20 cellular contexts compared by ENCODE assay signal in the genomic region with DNA sequence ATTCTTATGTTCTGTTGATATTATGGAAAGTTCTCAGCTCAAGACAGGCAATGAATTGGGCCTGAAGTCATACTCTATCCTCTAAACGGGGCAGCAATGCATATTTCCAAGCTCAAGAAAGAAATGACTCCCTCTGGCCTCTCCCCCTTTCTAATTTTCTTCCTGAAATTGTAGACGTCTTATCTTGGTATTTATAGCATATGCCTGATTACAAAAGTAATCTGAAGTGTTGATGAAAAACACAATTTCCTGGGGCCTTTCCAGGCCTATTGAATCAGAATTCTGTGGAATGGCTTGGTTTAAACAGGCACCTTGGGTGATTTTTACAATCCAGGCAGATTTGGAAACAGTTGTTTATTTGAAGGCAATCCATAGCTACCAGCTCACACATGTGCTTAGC.
"Had no signal": no experiment of that assay in that cellular context is flagged by ENCODE, and none has a peak within 500 bp of the region (broad histone marks: within the 10 kb centered on the region; RNA-seq: fewer than 3 reads in every experiment).

No MANE protein-coding gene starts in this region.

- H3K36me3 Mint-ChIP-seq: natural killer cell, WTC11 had no signal

- DNase-seq: activated CD4-positive, alpha-beta T cell treated with anti-CD3 and anti-CD28 coated beads for 36 hours; activated CD4-positive, alpha-beta T cell treated with anti-CD3 and anti-CD28 coated beads, Interleukin-2, amount 50 U/mL, for 48 hours; activated naive CD4-positive, alpha-beta T cell treated with Interleukin-2 at 50 U/mL for 16 hours; activated naive CD8-positive, alpha-beta T cell treated with anti-CD3 and anti-CD28 coated beads, Interleukin-2, amount 10 ng/mL, durations not matched to agents 7 days and 5 days; activated T-cell treated with anti-CD3 and anti-CD28 coated beads for 4 hours; dermis blood vessel endothelial cell; effector memory CD4-positive, alpha-beta T cell; foreskin melanocyte; glutamatergic neuron; natural killer cell; spleen; stimulated activated naive CD4-positive, alpha-beta T cell; substantia nigra; T-cell had no signal

- H3K9me3 Mint-ChIP-seq: activated naive CD8-positive, alpha-beta T cell treated with anti-CD3 and anti-CD28 coated beads, Interleukin-2, amount 10 ng/mL, durations not matched to agents 7 days and 5 days; activated T-helper 1 cell treated with anti-CD3 and anti-CD28 coated beads, Interleukin-12 subunit alpha, Interleukin-12 subunit beta, Interleukin-2, Interleukin-4 antibody, amounts not matched to agents 30 ng/mL and 10 ng/mL and 1 ng/mL, durations not matched to agents 14 hours and 24 hours and 36 hours; natural killer cell; T-cell; WTC11 had no signal

- ATAC-seq: activated CD4-positive, alpha-beta T cell treated with anti-CD3 and anti-CD28 coated beads for 36 hours; natural killer cell; SK-N-SH treated with all-trans-retinoic acid at 6 μM for 48 hours; T-cell; WTC11 had no signal

- H3K36me3 ChIP-seq: esophagus muscularis mucosa, tibial nerve had no signal

- H3K4me1 Mint-ChIP-seq: activated CD4-positive, alpha-beta T cell treated with anti-CD3 and anti-CD28 coated beads for 36 hours; activated naive CD8-positive, alpha-beta T cell treated with anti-CD3 and anti-CD28 coated beads, Interleukin-2, amount 10 ng/mL, durations not matched to agents 7 days and 5 days; natural killer cell; T-cell had no signal

- H3K4me3 ChIP-seq: esophagus muscularis mucosa, spleen, tibial nerve had no signal

- H3K9me3 ChIP-seq: esophagus muscularis mucosa, spleen, tibial nerve had no signal

- H3K4me3 Mint-ChIP-seq: activated CD4-positive, alpha-beta T cell treated with anti-CD3 and anti-CD28 coated beads for 36 hours; activated naive CD8-positive, alpha-beta T cell treated with anti-CD3 and anti-CD28 coated beads, Interleukin-2, amount 10 ng/mL, durations not matched to agents 7 days and 5 days; activated T-helper 1 cell treated with anti-CD3 and anti-CD28 coated beads, Interleukin-12 subunit alpha, Interleukin-12 subunit beta, Interleukin-2, Interleukin-4 antibody, amounts not matched to agents 30 ng/mL and 10 ng/mL and 1 ng/mL, durations not matched to agents 14 hours and 24 hours and 36 hours; natural killer cell; T-cell; WTC11 had no signal

- H3K27me3 Mint-ChIP-seq: activated CD4-positive, alpha-beta T cell treated with anti-CD3 and anti-CD28 coated beads for 36 hours; activated naive CD8-positive, alpha-beta T cell treated with anti-CD3 and anti-CD28 coated beads, Interleukin-2, amount 10 ng/mL, durations not matched to agents 7 days and 5 days; T-cell had no signal

- H3K27ac Mint-ChIP-seq: activated CD4-positive, alpha-beta T cell treated with anti-CD3 and anti-CD28 coated beads for 36 hours; activated naive CD8-positive, alpha-beta T cell treated with anti-CD3 and anti-CD28 coated beads, Interleukin-2, amount 10 ng/mL, durations not matched to agents 7 days and 5 days; activated T-helper 1 cell treated with anti-CD3 and anti-CD28 coated beads, Interleukin-12 subunit alpha, Interleukin-12 subunit beta, Interleukin-2, Interleukin-4 antibody, amounts not matched to agents 30 ng/mL and 10 ng/mL and 1 ng/mL, durations not matched to agents 14 hours and 24 hours and 36 hours; natural killer cell; T-cell; WTC11 had no signal

- H3K27me3 ChIP-seq: esophagus muscularis mucosa, spleen, tibial nerve had no signal

- H3K27ac ChIP-seq: esophagus muscularis mucosa, parathyroid adenoma, spleen had no signal
